Comparison of ENCODE assay signal across 1 cellular context in genomic region chr4:40183615-40184411, GRCh38.
TF ChIP-seq lines count a peak whose summit lies in the region.

No MANE protein-coding gene starts in this region.

TF ChIP-seq in GM12878, 131 proteins besides CTCF, POLR2A, EP300 and RAD21 (continued from another document):
- TF ChIP-seq ATF2 (IDR thresholded peaks at IDR 0.05; ENCODE audit: low read length) (peak; percentile 86), SIN3A (IDR thresholded peaks at IDR 0.05; ENCODE audit: low read depth, low read length) (no peak)
